1 cellular context compared by ENCODE assay signal in genomic region chr15:87702270-87702669, GRCh38.
TF ChIP-seq lines count a peak whose summit lies in the region.

No MANE protein-coding gene starts in this region.

TF ChIP-seq in K562, 482 proteins besides CTCF, POLR2A, EP300 and RAD21 (continued from another document):
- peak; percentile 97 for TF ChIP-seq ZBTB40 (IDR thresholded peaks at IDR 0.05)
- peak; percentile 97 for TF ChIP-seq ZBTB40 (CRISPR knock-in tag; IDR thresholded peaks at IDR 0.05)
- no peak for TF ChIP-seq ZHX1 (conservative IDR thresholded peaks at IDR 0.05; ENCODE audit: low read length)
- peak; percentile 54; the same call in 1 of the 2 replicates for TF ChIP-seq SPI1 (IDR thresholded peaks at IDR 0.05; ENCODE audit: borderline replicate concordance, low read depth, low read length)
- TF ChIP-seq SRSF9 (IDR thresholded peaks at IDR 0.05; ENCODE audit: borderline replicate concordance, low read depth, low read length): no peak
- TF ChIP-seq PCBP1 (IDR thresholded peaks at IDR 0.05; ENCODE audit: low read depth, low read length, poor library complexity, severe bottlenecking): no peak
- no peak for TF ChIP-seq MCM5 (IDR thresholded peaks at IDR 0.05; ENCODE audit: low read depth)
- TF ChIP-seq DEAF1 (CRISPR knock-in tag; IDR thresholded peaks at IDR 0.05): no peak
- no peak for TF ChIP-seq MAFK (IDR thresholded peaks at IDR 0.05; ENCODE audit: low read length)
- TF ChIP-seq ZNF277 (CRISPR knock-in tag; IDR thresholded peaks at IDR 0.05; ENCODE audit: borderline replicate concordance): no peak
- no peak for TF ChIP-seq USF2 (CRISPR knock-in tag; IDR thresholded peaks at IDR 0.05)
- no peak for TF ChIP-seq CSDE1 (IDR thresholded peaks at IDR 0.05)
- TF ChIP-seq NEUROD1 (IDR thresholded peaks at IDR 0.05; ENCODE audit: borderline replicate concordance, low read depth, low read length, partially characterized antibody): no peak
- no peak for TF ChIP-seq ETS2 (tag; IDR thresholded peaks at IDR 0.05; ENCODE audit: borderline replicate concordance, poor library complexity, severe bottlenecking)
- no peak for TF ChIP-seq DACH1 (IDR thresholded peaks at IDR 0.05; ENCODE audit: partially characterized antibody)
TF ChIP-seq in K562: peak in this region for 3.
